In the genomic region with DNA sequence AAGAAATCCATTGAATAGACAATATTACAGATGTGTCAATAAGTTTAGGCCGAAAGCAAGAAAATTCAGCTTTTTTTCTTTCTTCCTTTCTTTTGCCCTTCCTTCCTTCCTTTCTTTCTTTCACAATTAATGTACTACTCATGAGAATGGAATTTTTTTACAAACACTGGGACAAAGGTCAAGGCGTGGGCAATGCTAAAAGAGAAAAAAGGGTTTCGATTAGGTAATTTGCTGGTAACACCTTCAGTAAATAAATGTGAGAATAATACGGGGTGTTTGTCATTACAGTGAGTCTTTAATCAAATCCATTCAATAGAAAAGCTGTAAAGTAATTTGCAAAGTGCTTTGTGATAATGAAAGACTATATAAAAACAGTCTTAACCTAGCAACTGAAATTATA, we compare ENCODE assay signal across 1 cellular context.
TF ChIP-seq lines count a peak whose summit lies in the region.

No MANE protein-coding gene starts in this region.

TF ChIP-seq in GM23338, 12 proteins besides CTCF, POLR2A, EP300 and RAD21 (continued from another document):
- TF ChIP-seq, protein P1, sequence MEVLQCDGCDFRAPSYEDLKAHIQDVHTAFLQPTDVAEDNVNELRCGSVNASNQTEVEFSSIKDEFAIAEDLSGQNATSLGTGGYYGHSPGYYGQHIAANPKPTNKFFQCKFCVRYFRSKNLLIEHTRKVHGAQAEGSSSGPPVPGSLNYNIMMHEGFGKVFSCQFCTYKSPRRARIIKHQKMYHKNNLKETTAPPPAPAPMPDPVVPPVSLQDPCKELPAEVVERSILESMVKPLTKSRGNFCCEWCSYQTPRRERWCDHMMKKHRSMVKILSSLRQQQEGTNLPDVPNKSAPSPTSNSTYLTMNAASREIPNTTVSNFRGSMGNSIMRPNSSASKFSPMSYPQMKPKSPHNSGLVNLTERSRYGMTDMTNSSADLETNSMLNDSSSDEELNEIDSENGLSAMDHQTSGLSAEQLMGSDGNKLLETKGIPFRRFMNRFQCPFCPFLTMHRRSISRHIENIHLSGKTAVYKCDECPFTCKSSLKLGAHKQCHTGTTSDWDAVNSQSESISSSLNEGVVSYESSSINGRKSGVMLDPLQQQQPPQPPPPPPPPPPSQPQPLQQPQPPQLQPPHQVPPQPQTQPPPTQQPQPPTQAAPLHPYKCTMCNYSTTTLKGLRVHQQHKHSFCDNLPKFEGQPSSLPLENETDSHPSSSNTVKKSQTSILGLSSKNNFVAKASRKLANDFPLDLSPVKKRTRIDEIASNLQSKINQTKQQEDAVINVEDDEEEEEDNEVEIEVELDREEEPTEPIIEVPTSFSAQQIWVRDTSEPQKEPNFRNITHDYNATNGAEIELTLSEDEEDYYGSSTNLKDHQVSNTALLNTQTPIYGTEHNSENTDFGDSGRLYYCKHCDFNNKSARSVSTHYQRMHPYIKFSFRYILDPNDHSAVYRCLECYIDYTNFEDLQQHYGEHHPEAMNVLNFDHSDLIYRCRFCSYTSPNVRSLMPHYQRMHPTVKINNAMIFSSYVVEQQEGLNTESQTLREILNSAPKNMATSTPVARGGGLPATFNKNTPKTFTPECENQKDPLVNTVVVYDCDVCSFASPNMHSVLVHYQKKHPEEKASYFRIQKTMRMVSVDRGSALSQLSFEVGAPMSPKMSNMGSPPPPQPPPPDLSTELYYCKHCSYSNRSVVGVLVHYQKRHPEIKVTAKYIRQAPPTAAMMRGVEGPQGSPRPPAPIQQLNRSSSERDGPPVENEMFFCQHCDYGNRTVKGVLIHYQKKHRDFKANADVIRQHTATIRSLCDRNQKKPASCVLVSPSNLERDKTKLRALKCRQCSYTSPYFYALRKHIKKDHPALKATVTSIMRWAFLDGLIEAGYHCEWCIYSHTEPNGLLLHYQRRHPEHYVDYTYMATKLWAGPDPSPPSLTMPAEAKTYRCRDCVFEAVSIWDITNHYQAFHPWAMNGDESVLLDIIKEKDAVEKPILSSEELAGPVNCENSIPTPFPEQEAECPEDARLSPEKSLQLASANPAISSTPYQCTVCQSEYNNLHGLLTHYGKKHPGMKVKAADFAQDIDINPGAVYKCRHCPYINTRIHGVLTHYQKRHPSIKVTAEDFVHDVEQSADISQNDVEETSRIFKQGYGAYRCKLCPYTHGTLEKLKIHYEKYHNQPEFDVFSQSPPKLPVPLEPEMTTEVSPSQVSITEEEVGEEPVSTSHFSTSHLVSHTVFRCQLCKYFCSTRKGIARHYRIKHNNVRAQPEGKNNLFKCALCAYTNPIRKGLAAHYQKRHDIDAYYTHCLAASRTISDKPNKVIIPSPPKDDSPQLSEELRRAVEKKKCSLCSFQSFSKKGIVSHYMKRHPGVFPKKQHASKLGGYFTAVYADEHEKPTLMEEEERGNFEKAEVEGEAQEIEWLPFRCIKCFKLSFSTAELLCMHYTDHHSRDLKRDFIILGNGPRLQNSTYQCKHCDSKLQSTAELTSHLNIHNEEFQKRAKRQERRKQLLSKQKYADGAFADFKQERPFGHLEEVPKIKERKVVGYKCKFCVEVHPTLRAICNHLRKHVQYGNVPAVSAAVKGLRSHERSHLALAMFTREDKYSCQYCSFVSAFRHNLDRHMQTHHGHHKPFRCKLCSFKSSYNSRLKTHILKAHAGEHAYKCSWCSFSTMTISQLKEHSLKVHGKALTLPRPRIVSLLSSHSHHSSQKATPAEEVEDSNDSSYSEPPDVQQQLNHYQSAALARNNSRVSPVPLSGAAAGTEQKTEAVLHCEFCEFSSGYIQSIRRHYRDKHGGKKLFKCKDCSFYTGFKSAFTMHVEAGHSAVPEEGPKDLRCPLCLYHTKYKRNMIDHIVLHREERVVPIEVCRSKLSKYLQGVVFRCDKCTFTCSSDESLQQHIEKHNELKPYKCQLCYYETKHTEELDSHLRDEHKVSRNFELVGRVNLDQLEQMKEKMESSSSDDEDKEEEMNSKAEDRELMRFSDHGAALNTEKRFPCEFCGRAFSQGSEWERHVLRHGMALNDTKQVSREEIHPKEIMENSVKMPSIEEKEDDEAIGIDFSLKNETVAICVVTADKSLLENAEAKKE (CRISPR knock-in tag; IDR thresholded peaks at IDR 0.05): no peak
- TF ChIP-seq JUNB (IDR thresholded peaks at IDR 0.05; ENCODE audit: unreplicated experiment) (no peak), NANOG (IDR thresholded peaks at IDR 0.05; ENCODE audit: borderline replicate concordance) (no peak), ZNF331 (CRISPR knock-in tag; IDR thresholded peaks at IDR 0.05; ENCODE audit: low read depth) (no peak), STAT1 (IDR thresholded peaks at IDR 0.05; ENCODE audit: unreplicated experiment) (no peak), EZH2 (IDR thresholded peaks at IDR 0.05; ENCODE audit: low read depth, unreplicated experiment) (no peak), ZNF114 (CRISPR knock-in tag; IDR thresholded peaks at IDR 0.05) (no peak), CREB1 (CRISPR knock-in tag; IDR thresholded peaks at IDR 0.05; ENCODE audit: low read depth) (no peak), POLR2AphosphoS5 (IDR thresholded peaks at IDR 0.05; ENCODE audit: low read depth) (no peak)
- TF ChIP-seq, protein P2, sequence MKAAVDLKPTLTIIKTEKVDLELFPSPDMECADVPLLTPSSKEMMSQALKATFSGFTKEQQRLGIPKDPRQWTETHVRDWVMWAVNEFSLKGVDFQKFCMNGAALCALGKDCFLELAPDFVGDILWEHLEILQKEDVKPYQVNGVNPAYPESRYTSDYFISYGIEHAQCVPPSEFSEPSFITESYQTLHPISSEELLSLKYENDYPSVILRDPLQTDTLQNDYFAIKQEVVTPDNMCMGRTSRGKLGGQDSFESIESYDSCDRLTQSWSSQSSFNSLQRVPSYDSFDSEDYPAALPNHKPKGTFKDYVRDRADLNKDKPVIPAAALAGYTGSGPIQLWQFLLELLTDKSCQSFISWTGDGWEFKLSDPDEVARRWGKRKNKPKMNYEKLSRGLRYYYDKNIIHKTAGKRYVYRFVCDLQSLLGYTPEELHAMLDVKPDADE (IDR thresholded peaks at IDR 0.05): no peak
